ENCODE assay signal across 27 cellular contexts in genomic region chr10:65622608-65623007, GRCh38.
A peak's percentile ranks its signal among the peaks of the same experiment; 100 is the strongest.
DNase-seq lines count a peak whose midpoint lies in the region; ATAC-seq, FAIRE-seq and TF ChIP-seq lines count a peak whose summit lies in the region.
"Had no signal": no experiment of that assay in that cellular context is flagged by ENCODE, and none has a peak within 500 bp of the region (broad histone marks: within the 10 kb centered on the region; RNA-seq: fewer than 3 reads in every experiment).

No MANE protein-coding gene starts in this region.

- POLR2A ChIA-PET in HepG2 (lab: Yijun Ruan, JAX), result no interaction called here

- 42% methylated on average over 2 of the region's 2 CpGs for WGBS in HepG2 (ENCODE audit: low lambda C conversion rate)

- no peaks in the 10 kb centered on the region for H3K9me2 ChIP-seq in Karpas-422 (replicated peaks; ENCODE audit: insufficient read depth, low read length)

- H2AFZ ChIP-seq in Karpas-422 (ENCODE audit: low read length) (peak overlapping the region; percentile 91), HepG2 (ENCODE audit: low read length) (no peak overlapping the region)
- H2AFZ ChIP-seq: GM23248 had no signal

- no peak overlapping the region for H3K4me3 ChIP-seq in Karpas-422 (ENCODE audit: low read length)
- no peak overlapping the region for H3K4me3 ChIP-seq in RWPE2 (ENCODE audit: severe bottlenecking)
- no peak overlapping the region for H3K4me3 ChIP-seq in HepG2 (replicated peaks in 1 of 3; ENCODE audit: insufficient read depth in 1 of 3, low read depth in 2 of 3, low read length in 3 of 3)
- H3K4me3 ChIP-seq: A549; BLaER1 treated with 17β-estradiol and CSF1 and Interleukin-3, amounts not matched to agents 10 nM and 100 nM; GM12878; GM23248 had no signal

- in situ Hi-C loops in HepG2 (cut with HindIII; ENCODE audit: extremely low pct_ligation_motif_present, low pct_unique_long_range_greater_than_20kb), result no loop called here

- CTCF ChIA-PET in HepG2 (lab: Yijun Ruan, JAX; ENCODE audit: low intra/inter-chr PET ratio, low total read pairs), result no interaction called here

- no TSS peak for BruUV-seq in HepG2 (replicated peaks; lab: Mats Ljungman, UMichigan)

- no peaks in the 10 kb centered on the region for H3K79me2 ChIP-seq in Karpas-422 (ENCODE audit: low read length)
- H3K79me2 ChIP-seq in HepG2 (ENCODE audit: insufficient read depth, low read length), result no peaks in the 10 kb centered on the region

- TF ChIP-seq POLR2A in H54 (IDR thresholded peaks at IDR 0.05; ENCODE audit: low read depth, low read length) (no peak), HepG2 (IDR thresholded peaks at IDR 0.05; ENCODE audit: insufficient read depth in 1 of 2, low read depth in 2 of 2, low read length in 2 of 2) (no peak)

- no peak for TF ChIP-seq CTCF in RWPE2 (IDR thresholded peaks at IDR 0.05; ENCODE audit: poor library complexity, severe bottlenecking)
- TF ChIP-seq CTCF in HepG2 (CRISPR knock-in tag; IDR thresholded peaks at IDR 0.05), result no peak

- FAIRE-seq in H54 (lab: Jason Lieb, UNC) (peak; percentile 41), HepG2 (lab: Jason Lieb, UNC) (no peak)
- FAIRE-seq: A549, G401.6, GM12878, GM19239, H1 had no signal

- H3K27ac ChIP-seq in Karpas-422 (ENCODE audit: low read length), result no peak overlapping the region
- H3K27ac ChIP-seq in RWPE2 (ENCODE audit: poor library complexity, severe bottlenecking), result no peak overlapping the region
- peak overlapping the region; percentile 34 for H3K27ac ChIP-seq in epithelial cell of prostate
- no peak overlapping the region for H3K27ac ChIP-seq in HepG2 (ENCODE audit: extremely low read length, insufficient read depth, low read length)
- H3K27ac ChIP-seq: A549; BLaER1 treated with 17β-estradiol and CSF1 and Interleukin-3, amounts not matched to agents 10 nM and 100 nM; GM23248 had no signal

- H3K9me3 ChIP-seq in Karpas-422 (ENCODE audit: low read length) (peaks cover 5% of the 10 kb centered on the region; the same call in 1 of the 2 replicates), RWPE2 (ENCODE audit: severe bottlenecking) (no peaks in the 10 kb centered on the region), HepG2 (ENCODE audit: low read length) (peaks cover 9% of the 10 kb centered on the region; the same call in 1 of the 2 replicates)
- H3K9me3 ChIP-seq: A549; BE2C; BLaER1 treated with 17β-estradiol and CSF1 and Interleukin-3, amounts not matched to agents 10 nM and 100 nM had no signal

- ATAC-seq in RWPE2 (ENCODE audit: low read depth) (peak; percentile 17; the same call in 1 of the 3 replicates), HepG2 (no peak)
- ATAC-seq: A549, HCT116 had no signal

- H3K4me2 ChIP-seq in Karpas-422 (ENCODE audit: low read depth, low read length, poor library complexity, severe bottlenecking), result no peak overlapping the region
- H3K4me2 ChIP-seq in HepG2 (ENCODE audit: low read depth, low read length), result no peak overlapping the region
- H3K4me2 ChIP-seq: A549; BLaER1 treated with 17β-estradiol and CSF1 and Interleukin-3, amounts not matched to agents 10 nM and 100 nM had no signal

- TF ChIP-seq RAD21 in HepG2 (CRISPR knock-in tag; IDR thresholded peaks at IDR 0.05), result no peak

- H3K4me1 ChIP-seq in Karpas-422 (ENCODE audit: low read length) (peaks cover 5% of the 10 kb centered on the region; the same call in 1 of the 2 replicates), RWPE2 (ENCODE audit: insufficient read depth, poor library complexity, severe bottlenecking) (peaks cover 5% of the 10 kb centered on the region), HepG2 (ENCODE audit: insufficient read depth, low read length) (no peaks in the 10 kb centered on the region)
- H3K4me1 ChIP-seq: A549; BE2C; BLaER1 treated with 17β-estradiol and CSF1 and Interleukin-3, amounts not matched to agents 10 nM and 100 nM had no signal

- no peak overlapping the region for H3K9ac ChIP-seq in Karpas-422 (ENCODE audit: low read length)
- no peak overlapping the region for H3K9ac ChIP-seq in HepG2 (ENCODE audit: insufficient read depth, low read depth, low read length)
- H3K9ac ChIP-seq: BLaER1 treated with 17β-estradiol and CSF1 and Interleukin-3, amounts not matched to agents 10 nM and 100 nM; GM23248 had no signal

- no peaks in the 10 kb centered on the region for H4K20me1 ChIP-seq in Karpas-422 (ENCODE audit: insufficient read depth, low read depth, low read length)
- no peaks in the 10 kb centered on the region for H4K20me1 ChIP-seq in HepG2 (ENCODE audit: insufficient read depth, low read length)
- H4K20me1 ChIP-seq: BLaER1 treated with 17β-estradiol and CSF1 and Interleukin-3, amounts not matched to agents 10 nM and 100 nM had no signal

- no peak for DNase-seq in H54 (ENCODE audit: insufficient read length, low spot score)
- DNase-seq in Karpas-422, result no peak
- no peak for DNase-seq in RWPE2 (ENCODE audit: low spot score)
- DNase-seq in epithelial cell of prostate (ENCODE audit: low read depth, low spot score), result peak; percentile 53
- no peak for DNase-seq in COLO668 (lab: John Stamatoyannopoulos, UW; ENCODE audit: unreplicated experiment)
- DNase-seq in HepG2 (ENCODE audit: low spot score), result no peak
- DNase-seq in foreskin melanocyte, result no peak
- DNase-seq in DMS114 treated with DMSO at 0.1 percent for 48 hours (lab: John Stamatoyannopoulos, UW; ENCODE audit: unreplicated experiment), result no peak
- DNase-seq: 8988T; ACHN; AML-193; BE2C; Calu3; CD4-positive, alpha-beta T cell; CD8-positive, alpha-beta memory T cell; COR-L47; DMS153; DND-41; GM23248; H9 had no signal

- H3K36me3 ChIP-seq in Karpas-422 (ENCODE audit: insufficient read depth, low read length), result no peaks in the 10 kb centered on the region
- H3K36me3 ChIP-seq in RWPE2 (ENCODE audit: low read depth), result no peaks in the 10 kb centered on the region
- H3K36me3 ChIP-seq in HepG2 (replicated peaks in 1 of 2; ENCODE audit: control insufficient read depth in 1 of 2, insufficient read depth in 2 of 2, low read length in 2 of 2), result no peaks in the 10 kb centered on the region
- H3K36me3 ChIP-seq: BE2C; BLaER1 treated with 17β-estradiol and CSF1 and Interleukin-3, amounts not matched to agents 10 nM and 100 nM had no signal

- H3K27me3 ChIP-seq in Karpas-422 (ENCODE audit: low read length) (no peaks in the 10 kb centered on the region), RWPE2 (ENCODE audit: insufficient read depth, poor library complexity, severe bottlenecking) (no peaks in the 10 kb centered on the region), HepG2 (ENCODE audit: control insufficient read depth in 1 of 2, insufficient read depth in 2 of 2, low read length in 2 of 2) (no peaks in the 10 kb centered on the region)
- H3K27me3 ChIP-seq: BE2C; BLaER1 treated with 17β-estradiol and CSF1 and Interleukin-3, amounts not matched to agents 10 nM and 100 nM had no signal

- TF ChIP-seq EP300 in HepG2 (IDR thresholded peaks at IDR 0.05; ENCODE audit: low read depth in 2 of 2, low read length in 2 of 2) (no peak), HepG2 (CRISPR knock-in tag; IDR thresholded peaks at IDR 0.05; ENCODE audit: borderline replicate concordance) (no peak)

- intact Hi-C loops in HepG2 (cut with micrococcal nuclease; ENCODE audit: unreplicated experiment), result no loop called here

TF ChIP-seq in HepG2, 621 proteins besides CTCF, POLR2A, EP300 and RAD21 (continues in another document):
- TF ChIP-seq ZBTB8A (CRISPR knock-in tag; IDR thresholded peaks at IDR 0.05; ENCODE audit: borderline replicate concordance, low read depth), result no peak
- TF ChIP-seq, protein P1, sequence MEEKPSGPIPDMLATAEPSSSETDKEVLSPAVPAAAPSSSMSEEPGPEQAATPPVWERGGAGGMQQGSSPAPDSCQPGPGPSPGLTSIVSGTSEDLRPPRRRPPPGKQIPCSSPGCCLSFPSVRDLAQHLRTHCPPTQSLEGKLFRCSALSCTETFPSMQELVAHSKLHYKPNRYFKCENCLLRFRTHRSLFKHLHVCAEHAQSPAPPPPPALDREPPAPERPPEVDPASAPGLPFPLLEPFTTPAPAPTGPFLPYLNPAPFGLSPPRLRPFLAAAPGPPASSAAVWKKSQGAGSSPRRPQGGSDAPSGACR (CRISPR knock-in tag; IDR thresholded peaks at IDR 0.05), result no peak
- TF ChIP-seq, protein P2, sequence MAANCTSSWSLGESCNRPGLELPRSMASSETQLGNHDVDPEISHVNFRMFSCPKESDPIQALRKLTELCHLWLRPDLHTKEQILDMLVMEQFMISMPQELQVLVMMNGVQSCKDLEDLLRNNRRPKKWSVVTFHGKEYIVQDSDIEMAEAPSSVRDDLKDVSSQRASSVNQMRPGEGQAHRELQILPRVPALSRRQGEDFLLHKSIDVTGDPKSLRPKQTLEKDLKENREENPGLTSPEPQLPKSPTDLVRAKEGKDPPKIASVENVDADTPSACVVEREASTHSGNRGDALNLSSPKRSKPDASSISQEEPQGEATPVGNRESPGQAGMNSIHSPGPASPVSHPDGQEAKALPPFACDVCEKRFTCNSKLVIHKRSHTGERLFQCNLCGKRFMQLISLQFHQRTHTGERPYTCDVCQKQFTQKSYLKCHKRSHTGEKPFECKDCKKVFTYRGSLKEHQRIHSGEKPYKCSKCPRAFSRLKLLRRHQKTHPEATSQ (CRISPR knock-in tag; IDR thresholded peaks at IDR 0.05; ENCODE audit: borderline replicate concordance), result no peak
- TF ChIP-seq ZBTB38 (CRISPR knock-in tag; IDR thresholded peaks at IDR 0.05), result no peak
- no peak for TF ChIP-seq PAX8 (CRISPR knock-in tag; IDR thresholded peaks at IDR 0.05; ENCODE audit: borderline replicate concordance)
- no peak for TF ChIP-seq ZNF782 (CRISPR knock-in tag; IDR thresholded peaks at IDR 0.05; ENCODE audit: borderline replicate concordance)
- TF ChIP-seq KLF11 (CRISPR knock-in tag; IDR thresholded peaks at IDR 0.05), result no peak
- TF ChIP-seq HNRNPH1 (optimal IDR thresholded peaks at IDR 0.05; ENCODE audit: low read depth, low read length), result no peak
- no peak for TF ChIP-seq ZNF567 (CRISPR knock-in tag; IDR thresholded peaks at IDR 0.05; ENCODE audit: borderline replicate concordance)
- no peak for TF ChIP-seq CCAR2 (optimal IDR thresholded peaks at IDR 0.05; ENCODE audit: low read depth, low read length)
- no peak for TF ChIP-seq ZUFSP (CRISPR knock-in tag; IDR thresholded peaks at IDR 0.05; ENCODE audit: borderline replicate concordance)
- no peak for TF ChIP-seq ZNF225 (CRISPR knock-in tag; IDR thresholded peaks at IDR 0.05)
- no peak for TF ChIP-seq EEA1 (CRISPR knock-in tag; IDR thresholded peaks at IDR 0.05; ENCODE audit: borderline replicate concordance)
